8 cellular contexts compared by ENCODE assay signal in genomic region chr11:18705651-18706281, GRCh38. TPM values are rescaled to one million over a fixed set of nuclear protein-coding genes. Genes with fewer than 3 reads are reported as not detected.
DNase-seq lines count a peak whose midpoint lies in the region; ATAC-seq, FAIRE-seq and TF ChIP-seq lines count a peak whose summit lies in the region.

No MANE protein-coding gene starts in this region.

- no peaks in the 10 kb centered on the region for H3K9me2 ChIP-seq in PC-3 (replicated peaks; ENCODE audit: low read length)

- H3K4me1 ChIP-seq in endothelial cell of umbilical vein (ENCODE audit: control insufficient read depth, extremely low read depth, insufficient read depth, low read length) (peaks cover 6% of the 10 kb centered on the region), PC-3 (ENCODE audit: insufficient read depth, low read length) (no peaks in the 10 kb centered on the region)
- H3K4me1 ChIP-seq in naive thymus-derived CD4-positive, alpha-beta T cell (ENCODE audit: control insufficient read depth in 2 of 2, insufficient read depth in 2 of 2, low read length in 2 of 2) = peaks cover 9 to 10% of the 10 kb centered on the region in 2 donors

- H3K27me3 ChIP-seq in endothelial cell of umbilical vein (ENCODE audit: control insufficient read depth in 2 of 2, insufficient read depth in 2 of 2, low read length in 2 of 2) = peaks cover 16 to 26% of the 10 kb centered on the region in 2 experiments
- no peaks in the 10 kb centered on the region for H3K27me3 ChIP-seq in naive thymus-derived CD4-positive, alpha-beta T cell (ENCODE audit: control insufficient read depth in 2 of 2, insufficient read depth in 2 of 2, low read length in 2 of 2)
- H3K27me3 ChIP-seq in PC-3 (ENCODE audit: low read length) = no peaks in the 10 kb centered on the region

- H3K27me3 Mint-ChIP-seq in T-helper 17 cell = no peaks in the 10 kb centered on the region
- peaks cover 0 to 63% (median 0%) of the 10 kb centered on the region in 5 donors for H3K27me3 Mint-ChIP-seq in naive thymus-derived CD4-positive, alpha-beta T cell

- H3F3A ChIP-seq in PC-3 (ENCODE audit: low read length, unreplicated experiment) = no peaks in the 10 kb centered on the region

- H3K4me2 ChIP-seq in endothelial cell of umbilical vein (ENCODE audit: insufficient read depth, low read length) = peak overlapping the region; percentile 37
- no peak overlapping the region for H3K4me2 ChIP-seq in PC-3 (ENCODE audit: low read length)

- H3K27ac Mint-ChIP-seq in T-helper 17 cell = peak overlapping the region; percentile 98
- H3K27ac Mint-ChIP-seq in naive thymus-derived CD4-positive, alpha-beta T cell = peak overlapping the region in 8 of 9 donors; percentile 44 to 89 (median 72)

- no peaks in the 10 kb centered on the region for H3K9me1 ChIP-seq in endothelial cell of umbilical vein (replicated peaks; ENCODE audit: control insufficient read depth, extremely low read depth, insufficient read depth, low read length)

- peaks cover 2% of the 10 kb centered on the region for H3K36me3 Mint-ChIP-seq in T-helper 17 cell (ENCODE audit: low read depth)
- H3K36me3 Mint-ChIP-seq in naive thymus-derived CD4-positive, alpha-beta T cell = peaks cover 0 to 2% (median 0%) of the 10 kb centered on the region in 5 donors

- POLR2A ChIA-PET in endothelial cell of umbilical vein (lab: Charles Lee) = no interaction called here
- POLR2A ChIA-PET in naive thymus-derived CD4-positive, alpha-beta T cell (lab: Charles Lee) = interaction anchor here (0.6 to 1.7 kb wide), 11 partner anchors 11 to 311 kb away, joined by 3 to 10 read pairs (median 4); partner anchors contain the start of genes LDHA, SPTY2D1 and TSG101
- POLR2A ChIA-PET in PC-3 (lab: Charles Lee; ENCODE audit: unreplicated experiment) = no interaction called here

- H4K20me1 ChIP-seq in endothelial cell of umbilical vein (replicated peaks; ENCODE audit: control insufficient read depth, extremely low read depth, insufficient read depth, low read length) (no peaks in the 10 kb centered on the region), PC-3 (ENCODE audit: low read length) (no peaks in the 10 kb centered on the region)

- no peaks in the 10 kb centered on the region for H3K9me3 Mint-ChIP-seq in naive thymus-derived CD4-positive, alpha-beta T cell

- H3K36me3 ChIP-seq in endothelial cell of umbilical vein (ENCODE audit: control insufficient read depth in 2 of 2, extremely low read depth in 1 of 2, insufficient read depth in 2 of 2, low read length in 2 of 2) = peaks cover 0 to 2% of the 10 kb centered on the region in 2 experiments
- no peaks in the 10 kb centered on the region for H3K36me3 ChIP-seq in naive thymus-derived CD4-positive, alpha-beta T cell (ENCODE audit: control insufficient read depth in 2 of 3, insufficient read depth in 3 of 3, low read length in 3 of 3)
- H3K36me3 ChIP-seq in PC-3 (ENCODE audit: low read depth, low read length) = no peaks in the 10 kb centered on the region

- BruUV-seq in endothelial cell of umbilical vein (replicated peaks; lab: Mats Ljungman, UMichigan) (TSS peak; percentile 28), PC-3 (replicated peaks; lab: Mats Ljungman, UMichigan) (no TSS peak)

- peaks cover 23% of the 10 kb centered on the region for H3K4me1 Mint-ChIP-seq in T-helper 17 cell
- peaks cover 15 to 29% (median 25%) of the 10 kb centered on the region in 7 donors for H3K4me1 Mint-ChIP-seq in naive thymus-derived CD4-positive, alpha-beta T cell

- DNase-seq in DMS53 (lab: John Stamatoyannopoulos, UW) (peak; percentile 85), T-helper 17 cell (peak in 1 of 3 donors; percentile 13), endothelial cell of umbilical vein (ENCODE audit: low read depth, low spot score) (peak; percentile 13), PC-3 (no peak), LoVo (ENCODE audit: low spot score) (no peak), HPDE6-E6E7 (ENCODE audit: extremely low spot score) (no peak)
- peak in 7 of 9 donors; percentile 17 to 33 (median 21) for DNase-seq in naive thymus-derived CD4-positive, alpha-beta T cell

- H3K9ac ChIP-seq in endothelial cell of umbilical vein (replicated peaks; ENCODE audit: extremely low read depth, insufficient read depth, low read length) = no peak overlapping the region
- no peak overlapping the region for H3K9ac ChIP-seq in PC-3 (ENCODE audit: low read length)

- intact Hi-C loops in endothelial cell of umbilical vein (cut with micrococcal nuclease) (loop anchor here (2.0 to 5.0 kb wide), 2 partner anchors 17 to 1693 kb away; partner anchors contain the start of gene PLEKHA7), PC-3 (cut with micrococcal nuclease) (no loop called here)
- intact Hi-C loops in naive thymus-derived CD4-positive, alpha-beta T cell (cut with micrococcal nuclease) = loop anchor here (1.0 to 5.0 kb wide), 8 partner anchors 7 to 179 kb away; partner anchors contain the start of genes TMEM86A (in 2 of the 2), SPTY2D1 (in 1 of the 2), TSG101 (in 1 of the 2) and UEVLD (in 1 of the 2)

- dilution Hi-C loops in endothelial cell of umbilical vein (cut with MboI; ENCODE audit: extremely low pct_ligation_motif_present, low sequenced_read_pairs) = no loop called here

- H3K4me3 ChIP-seq in endothelial cell of umbilical vein (replicated peaks in 1 of 3; ENCODE audit: insufficient read depth in 1 of 3, low read depth in 1 of 3, low read length in 3 of 3) (peak overlapping the region in 2 of 3 experiments; percentile 2 to 25), PC-3 (ENCODE audit: low read length) (no peak overlapping the region)
- H3K4me3 ChIP-seq in naive thymus-derived CD4-positive, alpha-beta T cell (ENCODE audit: low read length) = peak overlapping the region; percentile 62

- no peak for TF ChIP-seq POLR2A in endothelial cell of umbilical vein (IDR thresholded peaks at IDR 0.05; ENCODE audit: low read depth, low read length)

- H2AFZ ChIP-seq in endothelial cell of umbilical vein (ENCODE audit: low read depth, low read length) = peak overlapping the region; percentile 56
- no peak overlapping the region for H2AFZ ChIP-seq in PC-3 (ENCODE audit: low read length)

- H3K4me3 Mint-ChIP-seq in T-helper 17 cell = peak overlapping the region; percentile 99
- H3K4me3 Mint-ChIP-seq in naive thymus-derived CD4-positive, alpha-beta T cell = peak overlapping the region; percentile 52 to 98 (median 92)

- ATAC-seq in T-helper 17 cell = peak; percentile 45
- peak; percentile 53 for ATAC-seq in naive thymus-derived CD4-positive, alpha-beta T cell
- no peak for ATAC-seq in PC-3
- ATAC-seq in GM18868 (IDR thresholded peaks at IDR 0.05; ENCODE audit: unreplicated experiment) = no peak

- TF ChIP-seq CTCF in endothelial cell of umbilical vein (IDR thresholded peaks at IDR 0.05; ENCODE audit: extremely low read depth in 1 of 2, insufficient read depth in 1 of 2, low read depth in 1 of 2, low read length in 2 of 2) (no peak), PC-3 (conservative IDR thresholded peaks at IDR 0.05; ENCODE audit: low read depth, low read length) (no peak)

- FAIRE-seq in endothelial cell of umbilical vein (lab: Jason Lieb, UNC) = no peak

- no peaks in the 10 kb centered on the region for H3K79me2 ChIP-seq in endothelial cell of umbilical vein (ENCODE audit: control insufficient read depth, insufficient read depth, low read length)
- H3K79me2 ChIP-seq in PC-3 (ENCODE audit: low read length) = no peaks in the 10 kb centered on the region

- H3K27ac ChIP-seq in endothelial cell of umbilical vein (ENCODE audit: insufficient read depth, low read depth, low read length) (no peak overlapping the region), PC-3 (ENCODE audit: low read length) (no peak overlapping the region)
- peak overlapping the region; percentile 42 for H3K27ac ChIP-seq in naive thymus-derived CD4-positive, alpha-beta T cell (ENCODE audit: low read depth, low read length)

- H3K9me3 ChIP-seq in T-helper 17 cell (ENCODE audit: control insufficient read depth, low read length, poor library complexity, severe bottlenecking) (no peaks in the 10 kb centered on the region), endothelial cell of umbilical vein (replicated peaks; ENCODE audit: control insufficient read depth, insufficient read depth, low read length) (no peaks in the 10 kb centered on the region), PC-3 (ENCODE audit: low read length) (no peaks in the 10 kb centered on the region)
- no peaks in the 10 kb centered on the region for H3K9me3 ChIP-seq in naive thymus-derived CD4-positive, alpha-beta T cell (ENCODE audit: control insufficient read depth in 2 of 3, low read length in 3 of 3)

- CTCF ChIA-PET in endothelial cell of umbilical vein (lab: Charles Lee) (interaction anchor here (0.6 to 3.5 kb wide), 6 partner anchors 8 to 462 kb away, joined by 3 to 20 read pairs (median 3); partner anchors contain the start of gene UEVLD), PC-3 (lab: Charles Lee) (no interaction called here)
- CTCF ChIA-PET in naive thymus-derived CD4-positive, alpha-beta T cell (lab: Charles Lee) = interaction anchor here (0.7 to 1.2 kb wide), 4 partner anchors 11 to 166 kb away, joined by 3 to 4 read pairs (median 3); no protein-coding TSS in a partner anchor

RNA-seq across cellular contexts. Expression of gene TMEM86A, which starts 7.2 kb away (rescaled TPM):
- total RNA-seq in T-helper 17 cell (1 to 10 TPM; 5.4 to 6.1 TPM), endothelial cell of umbilical vein (2.5 and 2.6 TPM in 2 replicates), PC-3 (2014; rRNA removed) (1.6 and 2.9 TPM in 2 replicates)
- polyA plus RNA-seq in endothelial cell of umbilical vein = 2.1 and 3.8 TPM in 2 replicates
- 1.2 and 1.3 TPM in 2 replicates for polyA plus RNA-seq in endothelial cell of umbilical vein (2011; cell fraction: cytosol; rRNA removed)
- 1.4 and 2.0 TPM in 2 replicates for polyA plus RNA-seq in endothelial cell of umbilical vein (2011; cell fraction: nucleus; rRNA removed)
- 2.2 and 3.1 TPM in 2 replicates for polyA plus RNA-seq in endothelial cell of umbilical vein (2012)
- polyA minus RNA-seq in endothelial cell of umbilical vein = 4.4 and 5.8 TPM in 2 replicates
- polyA minus RNA-seq in endothelial cell of umbilical vein (2011; cell fraction: cytosol; rRNA and poly(A)+ RNA removed) = not detected
- polyA minus RNA-seq in endothelial cell of umbilical vein (2011; cell fraction: nucleus; rRNA and poly(A)+ RNA removed) = 4.3 and 4.9 TPM in 2 replicates
- 1 to 10 TPM in 4 of 5 experiments, under 1 TPM in 1; 0.53 to 6.5 (median 5.5) TPM for total RNA-seq in naive thymus-derived CD4-positive, alpha-beta T cell
- 1 to 10 TPM in 1 of 2 donors, under 1 TPM in 1; 0.69 to 1.3 TPM for polyA plus RNA-seq in naive thymus-derived CD4-positive, alpha-beta T cell

RNA-seq across cellular contexts. Expression of gene IGSF22, which starts 20.2 kb away (rescaled TPM):
- 1 to 10 TPM; 2.0 to 9.4 TPM for total RNA-seq in T-helper 17 cell
- not detected in 2 replicates for total RNA-seq in endothelial cell of umbilical vein
- polyA plus RNA-seq in endothelial cell of umbilical vein = not detected in 2 replicates
- polyA plus RNA-seq in endothelial cell of umbilical vein (2011; cell fraction: cytosol; rRNA removed) = 0.01 TPM in 1 of 2 replicates, not detected in the other
- polyA plus RNA-seq in endothelial cell of umbilical vein (2011; cell fraction: nucleus; rRNA removed) = 0.15 and 0.17 TPM in 2 replicates
- not detected in 2 replicates for polyA plus RNA-seq in endothelial cell of umbilical vein (2012)
- not detected in 2 replicates for polyA minus RNA-seq in endothelial cell of umbilical vein
- polyA minus RNA-seq in endothelial cell of umbilical vein (2011; cell fraction: cytosol; rRNA and poly(A)+ RNA removed) = not detected
- polyA minus RNA-seq in endothelial cell of umbilical vein (2011; cell fraction: nucleus; rRNA and poly(A)+ RNA removed) = not detected in 2 replicates
- 1 to 10 TPM; 1.5 to 5.8 (median 4.5) TPM for total RNA-seq in naive thymus-derived CD4-positive, alpha-beta T cell
- polyA plus RNA-seq in naive thymus-derived CD4-positive, alpha-beta T cell = 1 to 10 TPM; 2.0 to 2.6 TPM
- 0.12 TPM in 1 of 2 replicates, not detected in the other for total RNA-seq in PC-3 (2014; rRNA removed)

Comparison
In these comparisons a context has a peak if more than half of its experiments do, and no peak if none do; other contexts are left out.
1. DNase-seq: peak in DMS53 (single experiment), endothelial cell of umbilical vein (single experiment) and naive thymus-derived CD4-positive, alpha-beta T cell (7 of 9); none in PC-3 (single experiment), LoVo (single experiment) and HPDE6-E6E7 (single experiment).
2. ATAC-seq: peak in T-helper 17 cell (single experiment) and naive thymus-derived CD4-positive, alpha-beta T cell (single experiment); none in PC-3 (single experiment) and GM18868 (single experiment).